In the genomic region with DNA sequence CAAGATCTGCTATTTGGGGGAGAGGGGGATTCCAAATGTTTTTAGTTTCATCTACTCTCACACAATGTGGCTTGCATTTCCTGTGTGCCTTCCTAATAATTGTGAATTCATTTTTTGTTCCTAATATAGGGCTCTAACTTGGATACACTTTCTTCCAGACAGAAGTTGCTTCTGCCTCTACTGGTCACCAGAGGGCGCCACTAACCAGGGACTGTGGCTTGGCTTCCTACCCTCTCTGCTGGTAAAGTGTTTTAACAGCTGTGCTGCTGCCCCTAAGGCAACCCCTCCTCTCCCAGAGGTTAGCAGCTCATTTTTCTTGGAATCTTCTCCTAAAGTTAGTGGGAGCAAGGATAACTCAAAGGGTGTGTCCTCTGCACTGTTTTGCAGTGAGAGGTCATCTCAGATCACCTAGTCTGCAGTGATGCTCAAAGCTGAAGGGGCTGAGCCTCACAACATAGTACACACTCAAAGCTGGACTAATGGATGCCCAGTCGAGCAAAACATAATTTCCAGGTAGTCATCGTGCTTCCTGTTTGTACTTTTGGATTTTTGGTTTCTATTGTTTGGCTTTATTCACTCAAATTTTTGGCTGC, we compare ENCODE assay signal across 10 cellular contexts. TPM values are rescaled to one million over a fixed set of nuclear protein-coding genes. Genes with fewer than 3 reads are reported as not detected.
DNase-seq lines count a peak whose midpoint lies in the region; ATAC-seq, FAIRE-seq and TF ChIP-seq lines count a peak whose summit lies in the region.
"Had no signal": no experiment of that assay in that cellular context is flagged by ENCODE, and none has a peak within 500 bp of the region (broad histone marks: within the 10 kb centered on the region; RNA-seq: fewer than 3 reads in every experiment).

No MANE protein-coding gene starts in this region.

- no peaks in the 10 kb centered on the region for H3F3A ChIP-seq in MM.1S (ENCODE audit: insufficient read depth, low read length)

- no peak overlapping the region for H2AFZ ChIP-seq in MM.1S (ENCODE audit: low read length)

- peaks cover 12% of the 10 kb centered on the region for H3K27me3 Mint-ChIP-seq in nephron progenitor cell (ENCODE audit: low read depth, poor library complexity)
- H3K27me3 Mint-ChIP-seq: activated B cell treated with CpG ODN at 0.5 μM for 24 hours had no signal

- peaks cover 7% of the 10 kb centered on the region for H3K4me1 Mint-ChIP-seq in nephron progenitor cell
- H3K4me1 Mint-ChIP-seq: activated B cell treated with CpG ODN at 0.5 μM for 24 hours, nephron had no signal

- TF ChIP-seq CTCF in MM.1S (IDR thresholded peaks at IDR 0.05; ENCODE audit: low read length), result peak; percentile 94
- peak; percentile 39 for TF ChIP-seq CTCF in nephron progenitor cell (IDR thresholded peaks at IDR 0.05)
- TF ChIP-seq CTCF in kidney (IDR thresholded peaks at IDR 0.05; ENCODE audit: borderline replicate concordance, extremely low read depth, insufficient read depth), result no peak

- H3K9ac ChIP-seq in MM.1S (ENCODE audit: low read length) (no peak overlapping the region), kidney (ENCODE audit: low read length in 2 of 2) (no peak overlapping the region)

- no peaks in the 10 kb centered on the region for H4K20me1 ChIP-seq in MM.1S (ENCODE audit: insufficient read depth, low read length)

- DNase-seq in NK-92 treated with Interleukin-12 subunit alpha and Interleukin-12 subunit beta, amount 100 ng/mL, for 24 hours (lab: John Stamatoyannopoulos, UW), result peak; percentile 6
- no peak for DNase-seq in NK-92 (lab: John Stamatoyannopoulos, UW; ENCODE audit: unreplicated experiment)
- peak; percentile 59 for DNase-seq in MM.1S
- peak; percentile 7 for DNase-seq in astrocyte of the hippocampus (ENCODE audit: low read depth, low spot score)
- DNase-seq in nephron progenitor cell, result peak; percentile 30
- DNase-seq in kidney, result no peak
- DNase-seq in substantia nigra (lab: John Stamatoyannopoulos, UW), result no peak
- DNase-seq: activated B cell treated with CpG ODN at 0.5 μM for 24 hours had no signal

- intact Hi-C loops in kidney (cut with DNase I), result no loop called here

- FAIRE-seq in kidney (lab: Jason Lieb, UNC), result no peak

- H3K4me3 Mint-ChIP-seq in nephron progenitor cell, result no peak overlapping the region
- H3K4me3 Mint-ChIP-seq: activated B cell treated with CpG ODN at 0.5 μM for 24 hours, nephron had no signal

- no peaks in the 10 kb centered on the region for H3K79me2 ChIP-seq in MM.1S (ENCODE audit: low read length)

- no peak overlapping the region for H3K4me3 ChIP-seq in MM.1S (ENCODE audit: low read length)
- no peak overlapping the region for H3K4me3 ChIP-seq in kidney (ENCODE audit: low read length in 2 of 2)

- no peaks in the 10 kb centered on the region for H3K4me1 ChIP-seq in MM.1S (ENCODE audit: low read length)
- no peaks in the 10 kb centered on the region for H3K4me1 ChIP-seq in kidney (ENCODE audit: control insufficient read depth in 1 of 2, insufficient read depth in 1 of 2, low read depth in 1 of 2, low read length in 2 of 2)

- no peak for ATAC-seq in GM18517 (IDR thresholded peaks at IDR 0.05; ENCODE audit: unreplicated experiment)

- H3K36me3 Mint-ChIP-seq in nephron progenitor cell (ENCODE audit: low read depth), result no peaks in the 10 kb centered on the region

- H3K36me3 ChIP-seq in MM.1S (replicated peaks; ENCODE audit: insufficient read depth, low read length) (no peaks in the 10 kb centered on the region), kidney (ENCODE audit: control insufficient read depth in 1 of 2, insufficient read depth in 2 of 2, low read length in 2 of 2) (no peaks in the 10 kb centered on the region)

- H3K27ac ChIP-seq in MM.1S (ENCODE audit: low read length) (no peak overlapping the region), kidney (ENCODE audit: low read depth in 2 of 2, low read length in 2 of 2) (no peak overlapping the region), substantia nigra (ENCODE audit: low read depth, low read length, poor library complexity, severe bottlenecking) (no peak overlapping the region)

- H3K4me2 ChIP-seq in MM.1S (ENCODE audit: low read depth, low read length), result no peak overlapping the region

- H3K9me2 ChIP-seq in MM.1S (replicated peaks; ENCODE audit: insufficient read depth, low read length), result no peaks in the 10 kb centered on the region

- no peaks in the 10 kb centered on the region for H3K27me3 ChIP-seq in MM.1S (replicated peaks; ENCODE audit: insufficient read depth, low read length)

- no peak overlapping the region for H3K27ac Mint-ChIP-seq in nephron progenitor cell
- H3K27ac Mint-ChIP-seq: activated B cell treated with CpG ODN at 0.5 μM for 24 hours, nephron had no signal

- H3K9me3 ChIP-seq in MM.1S (replicated peaks; ENCODE audit: insufficient read depth, low read length) (no peaks in the 10 kb centered on the region), kidney (ENCODE audit: control insufficient read depth in 1 of 2, low read length in 2 of 2) (peaks cover 3 to 8% of the 10 kb centered on the region in 2 donors)

- H3K9me3 Mint-ChIP-seq in nephron progenitor cell, result peaks cover 49% of the 10 kb centered on the region

RNA-seq across cellular contexts. Expression of a gene that starts 5.0 kb away (rescaled TPM):
- total RNA-seq in kidney, result not detected
- polyA plus RNA-seq in kidney (ENCODE audit: insufficient read depth, low read depth, low replicate concordance), result not detected
- total RNA-seq: activated B cell treated with CpG ODN at 0.5 μM for 24 hours had no signal

Comparison
In these comparisons a context has a peak if more than half of its experiments do, and no peak if none do; other contexts are left out.
1. DNase-seq: peak in NK-92 treated with Interleukin-12 subunit alpha and Interleukin-12 subunit beta, amount 100 ng/mL, for 24 hours (single experiment), MM.1S (single experiment), astrocyte of the hippocampus (single experiment) and nephron progenitor cell (single experiment); none in NK-92 (single experiment), kidney (single experiment) and substantia nigra (0 of 49).